22 cellular contexts compared by ENCODE assay signal in the genomic region with DNA sequence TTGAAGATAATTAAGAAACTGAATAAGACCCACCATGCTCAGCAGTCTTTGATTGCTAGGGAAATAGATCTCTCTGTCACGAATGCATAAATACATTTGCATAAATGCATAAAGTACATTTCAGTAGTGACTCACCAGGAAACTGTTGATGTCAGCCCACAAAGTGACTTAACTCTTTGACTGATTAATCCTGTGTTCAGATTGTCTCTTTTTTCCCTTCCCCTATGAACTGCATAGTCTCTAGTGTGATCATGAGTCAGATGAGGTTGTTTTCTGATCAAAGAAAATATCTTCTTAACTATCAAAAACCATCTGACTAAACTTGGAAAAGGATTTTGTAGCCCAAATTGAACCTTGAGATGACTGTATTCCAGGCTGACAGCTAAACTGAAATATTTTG.
DNase-seq lines count a peak whose midpoint lies in the region; ATAC-seq, FAIRE-seq and TF ChIP-seq lines count a peak whose summit lies in the region.
"Had no signal": no experiment of that assay in that cellular context is flagged by ENCODE, and none has a peak within 500 bp of the region (broad histone marks: within the 10 kb centered on the region; RNA-seq: fewer than 3 reads in every experiment).

No MANE protein-coding gene starts in this region.

- H3K4me3 ChIP-seq in PC-3 (ENCODE audit: low read length) (no peak overlapping the region), epithelial cell of esophagus (ENCODE audit: low read length) (no peak overlapping the region), mesenchymal stem cell (ENCODE audit: insufficient read depth in 1 of 2, low read depth in 1 of 2, low read length in 2 of 2) (no peak overlapping the region)
- H3K4me3 ChIP-seq: GM23248 had no signal

- no peak for TF ChIP-seq CTCF in PC-3 (conservative IDR thresholded peaks at IDR 0.05; ENCODE audit: low read depth, low read length)
- TF ChIP-seq CTCF in epithelial cell of esophagus (IDR thresholded peaks at IDR 0.05; ENCODE audit: insufficient read depth, low read depth, low read length, missing control alignments), result no peak

- H3K79me2 ChIP-seq in PC-3 (ENCODE audit: low read length), result no peaks in the 10 kb centered on the region

- no peaks in the 10 kb centered on the region for H4K20me1 ChIP-seq in PC-3 (ENCODE audit: low read length)

- H2BK12ac ChIP-seq in mesenchymal stem cell (ENCODE audit: low read length in 2 of 2), result no peak overlapping the region

- no peak overlapping the region for H4K8ac ChIP-seq in mesenchymal stem cell (ENCODE audit: low read length)

- no peak overlapping the region for H4K91ac ChIP-seq in mesenchymal stem cell (ENCODE audit: low read length)

- FAIRE-seq in frontal cortex (lab: Jason Lieb, UNC), result no peak
- FAIRE-seq: G401.6 had no signal

- H3K36me3 ChIP-seq in PC-3 (ENCODE audit: low read depth, low read length), result no peaks in the 10 kb centered on the region
- no peaks in the 10 kb centered on the region for H3K36me3 ChIP-seq in mesenchymal stem cell (ENCODE audit: control insufficient read depth in 1 of 2, insufficient read depth in 2 of 2, low read depth in 1 of 2, low read length in 2 of 2)

- H3K79me1 ChIP-seq in mesenchymal stem cell (replicated peaks; ENCODE audit: low read length, poor library complexity, severe bottlenecking), result no peaks in the 10 kb centered on the region

- H2BK120ac ChIP-seq in mesenchymal stem cell (ENCODE audit: low read depth, low read length), result no peak overlapping the region

- H3K9ac ChIP-seq in PC-3 (ENCODE audit: low read length) (no peak overlapping the region), mesenchymal stem cell (ENCODE audit: low read length) (no peak overlapping the region)
- H3K9ac ChIP-seq: GM23248 had no signal

- POLR2A ChIA-PET in PC-3 (lab: Charles Lee; ENCODE audit: unreplicated experiment), result no interaction called here

- H2BK5ac ChIP-seq in mesenchymal stem cell (ENCODE audit: low read depth, low read length, poor library complexity, severe bottlenecking), result no peak overlapping the region

- no peak overlapping the region for H3K14ac ChIP-seq in mesenchymal stem cell (ENCODE audit: low read length in 2 of 2)

- 83% methylated on average over 1 of the region's 1 CpG for WGBS in mesenchymal stem cell

- H3K23ac ChIP-seq in mesenchymal stem cell (ENCODE audit: low read length in 2 of 2), result no peak overlapping the region

- H3K9me2 ChIP-seq in PC-3 (replicated peaks; ENCODE audit: low read length), result no peaks in the 10 kb centered on the region

- H2AFZ ChIP-seq in PC-3 (ENCODE audit: low read length) (no peak overlapping the region), mesenchymal stem cell (ENCODE audit: low read depth, low read length) (no peak overlapping the region)
- H2AFZ ChIP-seq: GM23248 had no signal

- DNase-seq in ELR (ENCODE audit: low read depth), result peak; percentile 81
- peak; percentile 18 for DNase-seq in PC-3
- DNase-seq in epithelial cell of esophagus (ENCODE audit: low read depth), result peak; percentile 7
- DNase-seq in mesenchymal stem cell, result peak; percentile 39
- no peak for DNase-seq in frontal cortex (ENCODE audit: low spot score in 2 of 2)
- DNase-seq in D341Med (ENCODE audit: low spot score), result no peak
- DNase-seq: ACHN; C1 segment of cervical spinal cord; CD8-positive, alpha-beta memory T cell; DMS79 treated with DMSO at 0.1 percent for 48 hours; GM23248; HCEC 1CT; NCI-H1105; NCI-H2081; NCI-H446 treated with DMSO at 0.1 percent for 48 hours; NCI-H69; NK-92 treated with Interleukin-12 subunit alpha and Interleukin-12 subunit beta, amount 100 ng/mL, for 24 hours; RPMI8226; SIG-M5 had no signal

- H3K27me3 ChIP-seq in PC-3 (ENCODE audit: low read length), result no peaks in the 10 kb centered on the region
- no peaks in the 10 kb centered on the region for H3K27me3 ChIP-seq in mesenchymal stem cell (ENCODE audit: control insufficient read depth in 1 of 2, insufficient read depth in 1 of 2, low read length in 2 of 2)

- BruUV-seq in PC-3 (replicated peaks; lab: Mats Ljungman, UMichigan), result no TSS peak

- no peak overlapping the region for H3K18ac ChIP-seq in mesenchymal stem cell (ENCODE audit: low read depth in 1 of 2, low read length in 2 of 2)

- no peak overlapping the region for H2BK15ac ChIP-seq in mesenchymal stem cell (ENCODE audit: low read depth, poor library complexity, severe bottlenecking)

- CTCF ChIA-PET in PC-3 (lab: Charles Lee), result no interaction called here

- H3K4ac ChIP-seq in mesenchymal stem cell (ENCODE audit: low read depth in 1 of 2, low read length in 2 of 2), result no peak overlapping the region

- H3K9me3 ChIP-seq in PC-3 (ENCODE audit: low read length) (no peaks in the 10 kb centered on the region), mesenchymal stem cell (ENCODE audit: control insufficient read depth, low read length) (peaks cover 5% of the 10 kb centered on the region)

- H3K4me2 ChIP-seq in PC-3 (ENCODE audit: low read length), result no peak overlapping the region
- no peak overlapping the region for H3K4me2 ChIP-seq in mesenchymal stem cell (ENCODE audit: low read length, poor library complexity, severe bottlenecking)

- H3K27ac ChIP-seq in PC-3 (ENCODE audit: low read length) (no peak overlapping the region), mesenchymal stem cell (ENCODE audit: low read length, poor library complexity, severe bottlenecking) (no peak overlapping the region)
- H3K27ac ChIP-seq: GM23248 had no signal

- no peak overlapping the region for H2AK5ac ChIP-seq in mesenchymal stem cell (ENCODE audit: low read length, severe bottlenecking)

- H3K4me1 ChIP-seq in PC-3 (ENCODE audit: insufficient read depth, low read length) (no peaks in the 10 kb centered on the region), mesenchymal stem cell (ENCODE audit: control insufficient read depth, insufficient read depth, low read depth, low read length) (no peaks in the 10 kb centered on the region)

- intact Hi-C loops in PC-3 (cut with micrococcal nuclease), result no loop called here

- ATAC-seq in PC-3, result no peak
- no peak for ATAC-seq in GM18909 (IDR thresholded peaks at IDR 0.05; ENCODE audit: poor library complexity, unreplicated experiment)
- ATAC-seq in GM18907 (IDR thresholded peaks at IDR 0.05; ENCODE audit: unreplicated experiment), result no peak

- no peaks in the 10 kb centered on the region for H3F3A ChIP-seq in PC-3 (ENCODE audit: low read length, unreplicated experiment)

Comparison
In these comparisons a context has a peak if more than half of its experiments do, and no peak if none do; other contexts are left out.
1. DNase-seq: peak in ELR (single experiment), PC-3 (single experiment), epithelial cell of esophagus (single experiment) and mesenchymal stem cell (single experiment); none in frontal cortex (0 of 2) and D341Med (single experiment).